ENCODE assay signal across 1 cellular context in the genomic region with DNA sequence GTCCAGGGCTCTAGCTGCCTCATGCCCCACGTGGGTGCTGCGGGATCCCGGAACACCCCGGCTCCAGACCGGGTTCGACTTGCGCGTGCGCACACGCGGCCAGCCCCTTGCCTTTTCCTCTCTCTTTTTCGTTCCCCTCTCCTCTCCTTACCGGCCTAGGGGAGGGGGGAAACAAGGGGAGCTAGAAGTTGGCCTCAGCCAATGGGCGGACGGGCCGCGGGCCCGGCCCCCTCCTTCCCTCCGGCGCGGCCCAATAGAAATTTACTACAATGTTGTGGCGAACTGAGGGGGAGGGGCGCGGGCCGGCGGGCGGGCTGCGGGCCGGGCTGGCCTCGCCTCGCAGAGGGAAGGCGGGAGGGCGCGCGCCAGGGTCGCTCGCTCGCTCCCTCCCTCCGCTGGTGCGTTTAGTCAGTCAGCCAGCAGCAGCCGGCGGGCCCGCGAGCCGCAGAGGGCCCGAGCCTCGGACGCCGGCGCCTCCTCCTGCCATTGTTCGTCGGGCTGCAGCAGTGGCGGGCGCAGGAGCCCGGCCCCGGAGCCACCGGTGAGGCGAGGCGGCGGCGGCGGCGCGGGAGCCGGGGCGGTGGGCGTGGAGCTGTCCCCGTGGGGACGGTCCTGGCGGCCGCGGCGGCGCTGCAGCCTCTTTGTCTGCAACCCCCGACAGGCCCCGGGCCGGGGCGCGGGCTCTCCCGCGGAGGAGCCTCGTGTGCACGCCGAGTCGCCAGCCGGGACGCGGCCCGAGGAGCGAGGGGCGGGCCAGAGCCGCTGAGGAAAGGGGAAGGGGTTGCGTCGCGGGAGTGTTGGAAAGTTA.
TF ChIP-seq lines count a peak whose summit lies in the region.

EPB41 (plus strand) TSS at position 342 of the 808 bp plus-strand sequence. CDS start 72,869 bp downstream, outside the sequence.

TF ChIP-seq in WTC11, 78 proteins besides CTCF, POLR2A, EP300 and RAD21 (continued from another document and continues in another):
- TF ChIP-seq ZNF512 (CRISPR knock-in tag; IDR thresholded peaks at IDR 0.05; ENCODE audit: borderline replicate concordance) (no peak), USF2 (CRISPR knock-in tag; IDR thresholded peaks at IDR 0.05) (peak; percentile 69), ERG (CRISPR knock-in tag; IDR thresholded peaks at IDR 0.05) (no peak), SP1 (CRISPR knock-in tag; conservative IDR thresholded peaks at IDR 0.05) (peak; percentile 61), ZNF671 (CRISPR knock-in tag; IDR thresholded peaks at IDR 0.05) (no peak), AFF4 (CRISPR knock-in tag; IDR thresholded peaks at IDR 0.05; ENCODE audit: borderline replicate concordance) (no peak), FOXP4 (CRISPR knock-in tag; IDR thresholded peaks at IDR 0.05) (peak; percentile 40), ZBTB21 (CRISPR knock-in tag; IDR thresholded peaks at IDR 0.05; ENCODE audit: borderline replicate concordance) (no peak), SMAD4 (CRISPR knock-in tag; IDR thresholded peaks at IDR 0.05) (no peak), NR2C2 (CRISPR knock-in tag; IDR thresholded peaks at IDR 0.05) (no peak), FOXP1 (CRISPR knock-in tag; IDR thresholded peaks at IDR 0.05; ENCODE audit: borderline replicate concordance) (no peak), GABPB1 (CRISPR knock-in tag; IDR thresholded peaks at IDR 0.05) (0 out of 2 replicates have a peak, but pooled peaks have one; percentile 8), EMX1 (CRISPR knock-in tag; IDR thresholded peaks at IDR 0.05) (no peak), NFYB (CRISPR knock-in tag; conservative IDR thresholded peaks at IDR 0.05; ENCODE audit: low read depth) (peak; percentile 65), ZNF416 (CRISPR knock-in tag; IDR thresholded peaks at IDR 0.05) (peak; percentile 24; the same call in 1 of the 2 replicates), MXD4 (CRISPR knock-in tag; IDR thresholded peaks at IDR 0.05; ENCODE audit: borderline replicate concordance) (no peak), OVOL2 (CRISPR knock-in tag; IDR thresholded peaks at IDR 0.05; ENCODE audit: borderline replicate concordance) (no peak), JUN (CRISPR knock-in tag; IDR thresholded peaks at IDR 0.05) (no peak), ZNF317 (CRISPR knock-in tag; IDR thresholded peaks at IDR 0.05; ENCODE audit: borderline replicate concordance, low read depth) (no peak), ZNF138 (CRISPR knock-in tag; conservative IDR thresholded peaks at IDR 0.05) (no peak), ESRRA (CRISPR knock-in tag; IDR thresholded peaks at IDR 0.05; ENCODE audit: borderline replicate concordance) (peak; percentile 65; the same call in 1 of the 2 replicates), NFE2L1 (CRISPR knock-in tag; IDR thresholded peaks at IDR 0.05) (0 out of 2 replicates have a peak, but pooled peaks have one; percentile 55), ETV6 (CRISPR knock-in tag; IDR thresholded peaks at IDR 0.05) (peak; percentile 74), GTF2I (CRISPR knock-in tag; conservative IDR thresholded peaks at IDR 0.05) (no peak), GRHL2 (CRISPR knock-in tag; IDR thresholded peaks at IDR 0.05; ENCODE audit: insufficient replicate concordance, severe bottlenecking) (no peak), ZNF232 (CRISPR knock-in tag; IDR thresholded peaks at IDR 0.05) (0 out of 2 replicates have a peak, but pooled peaks have one; percentile 40), PRRX2 (CRISPR knock-in tag; IDR thresholded peaks at IDR 0.05) (no peak), TEAD1 (CRISPR knock-in tag; IDR thresholded peaks at IDR 0.05) (peak; percentile 69; the same call in 1 of the 2 replicates), ZNF423 (CRISPR knock-in tag; IDR thresholded peaks at IDR 0.05) (no peak), CDX4 (CRISPR knock-in tag; IDR thresholded peaks at IDR 0.05; ENCODE audit: borderline replicate concordance) (no peak), FOXK1 (CRISPR knock-in tag; IDR thresholded peaks at IDR 0.05) (peak; percentile 90; the same call in 1 of the 2 replicates), ATF2 (CRISPR knock-in tag; IDR thresholded peaks at IDR 0.05; ENCODE audit: borderline replicate concordance, low read depth) (no peak)
- TF ChIP-seq, protein P1, sequence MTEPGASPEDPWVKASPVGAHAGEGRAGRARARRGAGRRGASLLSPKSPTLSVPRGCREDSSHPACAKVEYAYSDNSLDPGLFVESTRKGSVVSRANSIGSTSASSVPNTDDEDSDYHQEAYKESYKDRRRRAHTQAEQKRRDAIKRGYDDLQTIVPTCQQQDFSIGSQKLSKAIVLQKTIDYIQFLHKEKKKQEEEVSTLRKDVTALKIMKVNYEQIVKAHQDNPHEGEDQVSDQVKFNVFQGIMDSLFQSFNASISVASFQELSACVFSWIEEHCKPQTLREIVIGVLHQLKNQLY (CRISPR knock-in tag; IDR thresholded peaks at IDR 0.05) = no peak
- TF ChIP-seq, protein P2, sequence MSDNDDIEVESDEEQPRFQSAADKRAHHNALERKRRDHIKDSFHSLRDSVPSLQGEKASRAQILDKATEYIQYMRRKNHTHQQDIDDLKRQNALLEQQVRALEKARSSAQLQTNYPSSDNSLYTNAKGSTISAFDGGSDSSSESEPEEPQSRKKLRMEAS (CRISPR knock-in tag; IDR thresholded peaks at IDR 0.05) = peak; percentile 90
- TF ChIP-seq, protein P3, sequence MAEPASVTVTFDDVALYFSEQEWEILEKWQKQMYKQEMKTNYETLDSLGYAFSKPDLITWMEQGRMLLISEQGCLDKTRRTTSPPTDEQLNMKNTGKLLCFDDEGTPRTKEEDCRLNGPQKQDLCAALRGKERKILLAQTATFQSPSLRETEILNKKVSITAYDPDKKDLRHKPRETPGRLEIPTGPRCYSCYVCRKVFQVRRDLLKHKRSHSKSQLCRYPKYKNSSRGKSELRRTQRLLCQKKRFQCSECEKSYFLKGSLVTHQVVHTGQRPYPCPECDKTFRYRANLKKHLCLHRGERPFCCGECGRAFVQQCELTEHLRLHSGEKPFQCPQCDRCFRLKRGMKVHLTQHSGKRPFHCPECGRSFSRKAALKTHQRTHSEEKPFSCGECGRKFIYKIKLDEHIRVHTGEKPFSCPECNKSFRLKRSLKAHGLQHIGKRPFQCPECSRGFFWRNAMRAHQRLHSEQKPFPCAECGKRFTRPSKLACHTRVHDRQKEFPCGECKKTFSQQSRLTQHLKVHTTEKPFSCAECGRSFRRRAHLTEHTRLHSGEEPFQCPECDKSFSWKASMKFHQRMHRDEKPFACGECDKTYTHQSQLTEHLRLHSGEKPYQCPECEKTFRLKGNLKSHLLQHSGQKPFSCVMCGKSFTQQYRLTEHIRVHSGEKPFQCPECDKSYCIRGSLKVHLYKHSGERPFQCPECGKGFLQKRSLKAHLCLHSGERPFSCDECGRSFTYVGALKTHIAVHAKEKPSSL (CRISPR knock-in tag; conservative IDR thresholded peaks at IDR 0.05) = no peak
- TF ChIP-seq, protein P4, sequence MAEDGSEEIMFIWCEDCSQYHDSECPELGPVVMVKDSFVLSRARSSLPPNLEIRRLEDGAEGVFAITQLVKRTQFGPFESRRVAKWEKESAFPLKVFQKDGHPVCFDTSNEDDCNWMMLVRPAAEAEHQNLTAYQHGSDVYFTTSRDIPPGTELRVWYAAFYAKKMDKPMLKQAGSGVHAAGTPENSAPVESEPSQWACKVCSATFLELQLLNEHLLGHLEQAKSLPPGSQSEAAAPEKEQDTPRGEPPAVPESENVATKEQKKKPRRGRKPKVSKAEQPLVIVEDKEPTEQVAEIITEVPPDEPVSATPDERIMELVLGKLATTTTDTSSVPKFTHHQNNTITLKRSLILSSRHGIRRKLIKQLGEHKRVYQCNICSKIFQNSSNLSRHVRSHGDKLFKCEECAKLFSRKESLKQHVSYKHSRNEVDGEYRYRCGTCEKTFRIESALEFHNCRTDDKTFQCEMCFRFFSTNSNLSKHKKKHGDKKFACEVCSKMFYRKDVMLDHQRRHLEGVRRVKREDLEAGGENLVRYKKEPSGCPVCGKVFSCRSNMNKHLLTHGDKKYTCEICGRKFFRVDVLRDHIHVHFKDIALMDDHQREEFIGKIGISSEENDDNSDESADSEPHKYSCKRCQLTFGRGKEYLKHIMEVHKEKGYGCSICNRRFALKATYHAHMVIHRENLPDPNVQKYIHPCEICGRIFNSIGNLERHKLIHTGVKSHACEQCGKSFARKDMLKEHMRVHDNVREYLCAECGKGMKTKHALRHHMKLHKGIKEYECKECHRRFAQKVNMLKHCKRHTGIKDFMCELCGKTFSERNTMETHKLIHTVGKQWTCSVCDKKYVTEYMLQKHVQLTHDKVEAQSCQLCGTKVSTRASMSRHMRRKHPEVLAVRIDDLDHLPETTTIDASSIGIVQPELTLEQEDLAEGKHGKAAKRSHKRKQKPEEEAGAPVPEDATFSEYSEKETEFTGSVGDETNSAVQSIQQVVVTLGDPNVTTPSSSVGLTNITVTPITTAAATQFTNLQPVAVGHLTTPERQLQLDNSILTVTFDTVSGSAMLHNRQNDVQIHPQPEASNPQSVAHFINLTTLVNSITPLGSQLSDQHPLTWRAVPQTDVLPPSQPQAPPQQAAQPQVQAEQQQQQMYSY (CRISPR knock-in tag; IDR thresholded peaks at IDR 0.05) = peak; percentile 82
